In genomic region chr22:40400173-40400572, GRCh38 we compare ENCODE assay signal across 7 cellular contexts.
DNase-seq lines count a peak whose midpoint lies in the region; FAIRE-seq lines count a peak whose summit lies in the region.

No MANE protein-coding gene starts in this region.

- FAIRE-seq in GM18507 (lab: Jason Lieb, UNC): peak; percentile 96

- no peak for DNase-seq in GM18507 (ENCODE audit: extremely low spot score, insufficient read length, low read depth)
- DNase-seq in OCI-M1 (lab: John Stamatoyannopoulos, UW): peak; percentile 90
- peak; percentile 21 for DNase-seq in stimulated activated CD4-positive, alpha-beta T cell treated with anti-CD3 and anti-CD28 coated beads, Interleukin-4, amount 100 ng/mL, for 24 hours
- no peak for DNase-seq in kidney tubule cell (ENCODE audit: low spot score)
- no peak for DNase-seq in DMS 273 (lab: John Stamatoyannopoulos, UW; ENCODE audit: unreplicated experiment)
- no peak for DNase-seq in NCI-H774 (lab: John Stamatoyannopoulos, UW)

- peak overlapping the region; percentile 73 for H3K4me3 Mint-ChIP-seq in activated naive CD4-positive, alpha-beta T cell treated with anti-CD3 and anti-CD28 coated beads, Interleukin-2, amount 50 U/mL, for 24 hours

- H3K4me1 Mint-ChIP-seq in activated naive CD4-positive, alpha-beta T cell treated with anti-CD3 and anti-CD28 coated beads, Interleukin-2, amount 50 U/mL, for 24 hours: peaks cover 80% of the 10 kb centered on the region

- H3K36me3 Mint-ChIP-seq in activated naive CD4-positive, alpha-beta T cell treated with anti-CD3 and anti-CD28 coated beads, Interleukin-2, amount 50 U/mL, for 24 hours: peaks cover 13% of the 10 kb centered on the region

- H3K27me3 Mint-ChIP-seq in activated naive CD4-positive, alpha-beta T cell treated with anti-CD3 and anti-CD28 coated beads, Interleukin-2, amount 50 U/mL, for 24 hours: no peaks in the 10 kb centered on the region

- peak overlapping the region; percentile 72 for H3K27ac Mint-ChIP-seq in activated naive CD4-positive, alpha-beta T cell treated with anti-CD3 and anti-CD28 coated beads, Interleukin-2, amount 50 U/mL, for 24 hours

- H3K9me3 Mint-ChIP-seq in activated naive CD4-positive, alpha-beta T cell treated with anti-CD3 and anti-CD28 coated beads, Interleukin-2, amount 50 U/mL, for 24 hours: no peaks in the 10 kb centered on the region

Comparison
In these comparisons a context has a peak if more than half of its experiments do, and no peak if none do; other contexts are left out.
1. DNase-seq: peak in OCI-M1 (single experiment) and stimulated activated CD4-positive, alpha-beta T cell treated with anti-CD3 and anti-CD28 coated beads, Interleukin-4, amount 100 ng/mL, for 24 hours (single experiment); none in GM18507 (single experiment), kidney tubule cell (single experiment), DMS 273 (single experiment) and NCI-H774 (single experiment).